Comparison of ENCODE assay signal across 10 cellular contexts in genomic region chr17:65593870-65594584, GRCh38. TPM values are rescaled to one million over a fixed set of nuclear protein-coding genes. Genes with fewer than 3 reads are reported as not detected.
A peak's percentile ranks its signal among the peaks of the same experiment; 100 is the strongest.
DNase-seq lines count a peak whose midpoint lies in the region; ATAC-seq, FAIRE-seq and TF ChIP-seq lines count a peak whose summit lies in the region.
"Had no signal": no experiment of that assay in that cellular context is flagged by ENCODE, and none has a peak within 500 bp of the region (broad histone marks: within the 10 kb centered on the region; RNA-seq: fewer than 3 reads in every experiment).

No MANE protein-coding gene starts in this region.

- CTCF ChIA-PET in BJ (lab: Yijun Ruan, JAX), result interaction anchor here (1.3 kb wide), 1 partner anchor 164 kb away, joined by 3 read pairs; no protein-coding TSS in a partner anchor

- H3K27me3 ChIP-seq in BJ (ENCODE audit: control insufficient read depth, insufficient read depth, low read length) (no peaks in the 10 kb centered on the region), small intestine (ENCODE audit: control insufficient read depth in 2 of 2, insufficient read depth in 2 of 2, low read length in 2 of 2) (no peaks in the 10 kb centered on the region)
- H3K27me3 ChIP-seq: SJSA1 had no signal

- H3K36me3 ChIP-seq in BJ (ENCODE audit: control insufficient read depth, insufficient read depth, low read length) (no peaks in the 10 kb centered on the region), small intestine (ENCODE audit: control insufficient read depth in 2 of 2, insufficient read depth in 2 of 2, low read length in 2 of 2) (no peaks in the 10 kb centered on the region)
- H3K36me3 ChIP-seq: SJSA1 had no signal

- peak overlapping the region; percentile 25 for H3K4me3 ChIP-seq in BJ (ENCODE audit: low read depth, low read length)
- H3K4me3 ChIP-seq in astrocyte of the spinal cord (ENCODE audit: low read depth, low read length), result peak overlapping the region; percentile 25
- no peak overlapping the region for H3K4me3 ChIP-seq in small intestine (ENCODE audit: low read depth in 1 of 2, low read length in 2 of 2)
- H3K4me3 ChIP-seq: SJSA1 had no signal

- FAIRE-seq in small intestine (lab: Jason Lieb, UNC), result no peak
- FAIRE-seq: bronchial epithelial cell had no signal

- H3K27ac ChIP-seq in small intestine (ENCODE audit: low read depth in 1 of 2, low read length in 1 of 2), result no peak overlapping the region
- H3K27ac ChIP-seq: SJSA1 had no signal

- H3K4me1 Mint-ChIP-seq in HFFc6 (ENCODE audit: low read depth), result peaks cover 21% of the 10 kb centered on the region
- H3K4me1 Mint-ChIP-seq in naive B cell, result peaks cover 10 to 20% (median 11%) of the 10 kb centered on the region in 3 donors

- in situ Hi-C loops in astrocyte of the spinal cord (cut with HindIII; ENCODE audit: low sequenced_read_pairs), result no loop called here

- H3K4me3 Mint-ChIP-seq in HFFc6 (peak overlapping the region; percentile 84), naive B cell (peak overlapping the region in 7 of 8 donors; percentile 12 to 60 (median 34))

- H3K4me1 ChIP-seq in small intestine (ENCODE audit: control insufficient read depth in 2 of 2, insufficient read depth in 1 of 2, low read depth in 1 of 2, low read length in 1 of 2), result peaks cover 0 to under 1% of the 10 kb centered on the region in 2 donors
- H3K4me1 ChIP-seq: SJSA1 had no signal

- H3K27ac Mint-ChIP-seq in HFFc6 (peak overlapping the region; percentile 2; the same call in 1 of the 2 replicates), naive B cell (peak overlapping the region in 1 of 6 donors; percentile 10)

- ATAC-seq in naive B cell (ENCODE audit: low read depth in 2 of 2) (no peak), GM21619 (IDR thresholded peaks at IDR 0.05; ENCODE audit: unreplicated experiment) (no peak)

- H3K9me3 Mint-ChIP-seq in HFFc6 (no peaks in the 10 kb centered on the region), naive B cell (no peaks in the 10 kb centered on the region)

- POLR2A ChIA-PET in BJ (lab: Charles Lee), result no interaction called here

- DNase-seq in BJ (ENCODE audit: low read depth) (no peak), HFFc6 (no peak), astrocyte of the spinal cord (ENCODE audit: low read depth, low spot score) (peak; percentile 29), naive B cell (no peak), SK-N-DZ (ENCODE audit: low spot score) (no peak), small intestine (no peak), putamen (ENCODE audit: low spot score) (no peak)

- TF ChIP-seq CTCF in BJ (IDR thresholded peaks at IDR 0.05; ENCODE audit: insufficient read depth, low read depth, low read length) (no peak), HFFc6 (IDR thresholded peaks at IDR 0.05) (no peak), astrocyte of the spinal cord (IDR thresholded peaks at IDR 0.05; ENCODE audit: low read depth, low read length) (no peak)

- WGBS in small intestine, 3 donors, result 53 to 84% (median 68%) methylated on average over 17 of the region's 17 CpGs

- no peaks in the 10 kb centered on the region for H3K27me3 Mint-ChIP-seq in HFFc6 (ENCODE audit: insufficient read depth)
- H3K27me3 Mint-ChIP-seq in naive B cell, result peaks cover 0 to 31% (median 29%) of the 10 kb centered on the region in 3 donors

- H3K36me3 Mint-ChIP-seq in HFFc6 (ENCODE audit: low read depth), result no peaks in the 10 kb centered on the region
- no peaks in the 10 kb centered on the region for H3K36me3 Mint-ChIP-seq in naive B cell

- no peaks in the 10 kb centered on the region for H3K9me3 ChIP-seq in small intestine (ENCODE audit: control insufficient read depth, low read depth)
- H3K9me3 ChIP-seq: SJSA1 had no signal

RNA-seq across cellular contexts. Expression of gene AXIN2, which starts 32.6 kb away (rescaled TPM):
- polyA plus RNA-seq in BJ (2011; rRNA removed), result 0.93 and 1.3 TPM in 2 replicates
- 0.76 and 0.98 TPM in 2 replicates for polyA minus RNA-seq in BJ (2011; rRNA and poly(A)+ RNA removed)
- total RNA-seq in HFFc6 (2021; fragmentation: NEBNext Ultra II Directional; extraction: Animal tissue kit (Norgen Biotek cat#: 25700)), result under 1 TPM; 0.17 to 0.57 (median 0.39) TPM
- polyA plus RNA-seq in naive B cell (ENCODE audit: low read depth in 6 of 6), result 1 to 10 TPM in 1 of 6 donors, under 1 TPM in 2, not detected in 3; 0.08 to 4.7 (median 0.69) TPM
- polyA plus RNA-seq in SK-N-DZ (2014; cell fraction: cytosol; rRNA removed), result 8.4 and 10.5 TPM in 2 replicates
- polyA plus RNA-seq in SK-N-DZ (2014; cell fraction: nucleus; rRNA removed), result 13.5 and 15.1 TPM in 2 replicates
- 1 to 10 TPM in 2 of 3 donors, under 1 TPM in 1; 0.89 to 9.9 (median 2.2) TPM for polyA plus RNA-seq in small intestine

Comparison
In these comparisons a context has a peak if more than half of its experiments do, and no peak if none do; other contexts are left out.
1. H3K4me3 ChIP-seq: peak in BJ (single experiment) and astrocyte of the spinal cord (single experiment); none in small intestine (0 of 2).